10 cellular contexts compared by ENCODE assay signal in genomic region chr2:37829202-37829601, GRCh38.
DNase-seq lines count a peak whose midpoint lies in the region; FAIRE-seq and TF ChIP-seq lines count a peak whose summit lies in the region.
"Had no signal": no experiment of that assay in that cellular context is flagged by ENCODE, and none has a peak within 500 bp of the region (broad histone marks: within the 10 kb centered on the region; RNA-seq: fewer than 3 reads in every experiment).

No MANE protein-coding gene starts in this region.

- no peaks in the 10 kb centered on the region for H3K36me3 Mint-ChIP-seq in neural progenitor cell
- H3K36me3 Mint-ChIP-seq: memory B cell had no signal

- no peaks in the 10 kb centered on the region for H3K36me3 ChIP-seq in SK-N-SH (replicated peaks in 1 of 2; ENCODE audit: control insufficient read depth in 1 of 2, insufficient read depth in 2 of 2, low read length in 1 of 2)
- no peaks in the 10 kb centered on the region for H3K36me3 ChIP-seq in neural progenitor cell

- TF ChIP-seq RAD21 in SK-N-SH (IDR thresholded peaks at IDR 0.05; ENCODE audit: low read length) = no peak

- H4K20me1 ChIP-seq in SK-N-SH (ENCODE audit: insufficient read depth) (no peaks in the 10 kb centered on the region), neural progenitor cell (ENCODE audit: low read depth) (no peaks in the 10 kb centered on the region)

- TF ChIP-seq EP300 in SK-N-SH (IDR thresholded peaks at IDR 0.05; ENCODE audit: borderline replicate concordance in 1 of 2, low read depth in 1 of 2, low read length in 1 of 2) = peak in 1 of 2 experiments; percentile 51; a peak in 1 of 4 replicates

- no peaks in the 10 kb centered on the region for H3K27me3 ChIP-seq in SK-N-SH (ENCODE audit: insufficient read depth)
- H3K27me3 ChIP-seq in neural progenitor cell = no peaks in the 10 kb centered on the region

- H2AFZ ChIP-seq in SK-N-SH (ENCODE audit: low read depth) = no peak overlapping the region; the same call in 1 of the 2 replicates
- H2AFZ ChIP-seq in neural progenitor cell (replicated peaks) = no peak overlapping the region

- TF ChIP-seq CTCF in SK-N-SH (IDR thresholded peaks at IDR 0.05) (no peak), fibroblast of the aortic adventitia (IDR thresholded peaks at IDR 0.05; ENCODE audit: insufficient read depth, low read length) (no peak), neural progenitor cell (IDR thresholded peaks at IDR 0.05) (no peak)

- 22% methylated on average over 3 of the region's 3 CpGs for WGBS in SK-N-SH (ENCODE audit: low lambda C conversion rate)

- DNase-seq in H4 (ENCODE audit: low spot score) (peak; percentile 20), SK-N-SH (no peak), fibroblast of the aortic adventitia (ENCODE audit: low read depth) (peak; percentile 88), pulmonary artery endothelial cell (ENCODE audit: low read depth, low spot score) (peak; percentile 92), NCI-H2081 (lab: John Stamatoyannopoulos, UW) (no peak), cerebellar nuclear complex (lab: John Stamatoyannopoulos, UW) (no peak), frontal cortex (ENCODE audit: low spot score in 2 of 2) (no peak), neural progenitor cell (ENCODE audit: low spot score) (no peak)
- DNase-seq: NCI-H446 treated with DMSO at 0.1 percent for 48 hours had no signal

- no peak for FAIRE-seq in frontal cortex (lab: Jason Lieb, UNC)

- peaks cover 22% of the 10 kb centered on the region for H3K27me3 Mint-ChIP-seq in neural progenitor cell (ENCODE audit: insufficient read depth, low read depth)
- H3K27me3 Mint-ChIP-seq: memory B cell had no signal

- peaks cover 17% of the 10 kb centered on the region for H3K4me1 Mint-ChIP-seq in neural progenitor cell

- H3K27ac ChIP-seq in SK-N-SH (ENCODE audit: low read depth in 2 of 2, low read length in 1 of 2) (peak overlapping the region; percentile 1 to 83; a peak in 3 of 4 replicates), neural progenitor cell (no peak overlapping the region)

- peaks cover 15 to 21% of the 10 kb centered on the region in 2 experiments for H3K4me1 ChIP-seq in SK-N-SH (ENCODE audit: control insufficient read depth in 1 of 2, insufficient read depth in 2 of 2, low read depth in 1 of 2, low read length in 1 of 2)
- H3K4me1 ChIP-seq in neural progenitor cell = no peaks in the 10 kb centered on the region

- H3K9me3 ChIP-seq in SK-N-SH = no peaks in the 10 kb centered on the region
- no peaks in the 10 kb centered on the region for H3K9me3 ChIP-seq in neural progenitor cell (ENCODE audit: low read depth)

- H3K79me2 ChIP-seq in SK-N-SH (ENCODE audit: insufficient read depth) = no peaks in the 10 kb centered on the region
- H3K79me2 ChIP-seq in neural progenitor cell (ENCODE audit: low read depth) = no peaks in the 10 kb centered on the region

- POLR2A ChIA-PET in SK-N-SH (lab: Yijun Ruan, JAX) = interaction anchor here (0.6 kb wide), 1 partner anchor 547 kb away, joined by 3 read pairs; no protein-coding TSS in a partner anchor

- H3K9me2 ChIP-seq in SK-N-SH = no peaks in the 10 kb centered on the region

- H3K4me3 ChIP-seq in SK-N-SH (ENCODE audit: low read depth in 2 of 2, low read length in 1 of 2) (no peak overlapping the region), fibroblast of the aortic adventitia (ENCODE audit: low read depth, low read length) (no peak overlapping the region), neural progenitor cell (no peak overlapping the region)

- H3K9me3 Mint-ChIP-seq in neural progenitor cell = no peaks in the 10 kb centered on the region
- H3K9me3 Mint-ChIP-seq: memory B cell had no signal

- CTCF ChIA-PET in SK-N-SH (lab: Yijun Ruan, JAX) = interaction anchor here (1.4 to 18.8 kb wide), 5 partner anchors 11 to 433 kb away, joined by 4 to 247 read pairs (median 18); no protein-coding TSS in a partner anchor

- H3K27ac Mint-ChIP-seq in neural progenitor cell = no peak overlapping the region
- H3K27ac Mint-ChIP-seq: memory B cell had no signal

- H3F3A ChIP-seq in SK-N-SH (replicated peaks; ENCODE audit: insufficient read depth) (peaks cover 4% of the 10 kb centered on the region), neural progenitor cell (ENCODE audit: low read depth) (no peaks in the 10 kb centered on the region)

- H3K9ac ChIP-seq in SK-N-SH (peak overlapping the region; percentile 32; the same call in 1 of the 2 replicates), neural progenitor cell (no peak overlapping the region)

- no peak overlapping the region for H3K4me3 Mint-ChIP-seq in neural progenitor cell
- H3K4me3 Mint-ChIP-seq: memory B cell had no signal

- H3K4me2 ChIP-seq in SK-N-SH (peak overlapping the region; percentile 22), neural progenitor cell (no peak overlapping the region)

TF ChIP-seq in SK-N-SH, 30 proteins besides CTCF, POLR2A, EP300 and RAD21:
- TF ChIP-seq TCF12 (IDR thresholded peaks at IDR 0.05) (peak; percentile 30; the same call in 1 of the 2 replicates), MAX (IDR thresholded peaks at IDR 0.05; ENCODE audit: low read depth) (peak; percentile 56), NFIC (IDR thresholded peaks at IDR 0.05; ENCODE audit: borderline replicate concordance) (peak; percentile 14; the same call in 1 of the 2 replicates), FOSL2 (IDR thresholded peaks at IDR 0.05; ENCODE audit: borderline replicate concordance, low read depth) (peak; percentile 32; the same call in 1 of the 2 replicates), IRF3 (IDR thresholded peaks at IDR 0.05; ENCODE audit: low read depth, low read length) (no peak), MXI1 (IDR thresholded peaks at IDR 0.05; ENCODE audit: low read depth, low read length) (no peak)

Comparison
In these comparisons a context has a peak if more than half of its experiments do, and no peak if none do; other contexts are left out.
1. DNase-seq: peak in H4 (single experiment), fibroblast of the aortic adventitia (single experiment) and pulmonary artery endothelial cell (single experiment); none in SK-N-SH (single experiment), NCI-H2081 (0 of 2), cerebellar nuclear complex (0 of 2), frontal cortex (0 of 2) and neural progenitor cell (single experiment).